ENCODE assay signal across 1 cellular context in genomic region chrX:14939644-14940043, GRCh38.
TF ChIP-seq lines count a peak whose summit lies in the region.

No MANE protein-coding gene starts in this region.

TF ChIP-seq in GM23338, 12 proteins besides CTCF, POLR2A, EP300 and RAD21:
- TF ChIP-seq ZNF462 (CRISPR knock-in tag; IDR thresholded peaks at IDR 0.05) = no peak
- no peak for TF ChIP-seq ETS1 (IDR thresholded peaks at IDR 0.05)
- TF ChIP-seq NANOG (IDR thresholded peaks at IDR 0.05; ENCODE audit: borderline replicate concordance) = no peak
- TF ChIP-seq JUNB (IDR thresholded peaks at IDR 0.05; ENCODE audit: unreplicated experiment) = no peak
- no peak for TF ChIP-seq EZH2 (IDR thresholded peaks at IDR 0.05; ENCODE audit: low read depth, unreplicated experiment)
- TF ChIP-seq REST (IDR thresholded peaks at IDR 0.05; ENCODE audit: unreplicated experiment) = no peak
- no peak for TF ChIP-seq EZH2phosphoT487 (IDR thresholded peaks at IDR 0.05; ENCODE audit: unreplicated experiment)
- TF ChIP-seq ZNF114 (CRISPR knock-in tag; IDR thresholded peaks at IDR 0.05) = no peak
- no peak for TF ChIP-seq POLR2AphosphoS5 (IDR thresholded peaks at IDR 0.05; ENCODE audit: low read depth)
- no peak for TF ChIP-seq ZNF331 (CRISPR knock-in tag; IDR thresholded peaks at IDR 0.05; ENCODE audit: low read depth)
- TF ChIP-seq CREB1 (CRISPR knock-in tag; IDR thresholded peaks at IDR 0.05; ENCODE audit: low read depth) = no peak
